ENCODE assay signal across 22 cellular contexts in the genomic region with DNA sequence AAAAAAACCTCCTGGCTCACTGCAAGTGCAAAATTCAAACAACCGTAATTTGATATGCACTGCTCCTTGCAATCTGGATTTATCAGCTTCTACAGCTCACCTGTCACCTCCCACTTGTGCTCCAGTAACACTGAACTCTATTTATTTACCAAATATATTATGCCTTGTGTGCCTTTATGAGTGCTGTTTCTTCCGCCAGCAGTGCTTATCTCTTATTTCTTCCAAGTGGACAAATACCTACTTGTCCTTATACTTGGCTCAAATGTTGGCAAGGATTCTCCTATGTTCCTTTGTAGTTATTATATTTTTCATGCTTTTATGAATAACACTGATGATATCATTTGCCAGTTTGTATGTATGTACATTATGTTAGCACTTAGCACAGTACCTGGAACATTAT.
"Had no signal": no experiment of that assay in that cellular context is flagged by ENCODE, and none has a peak within 500 bp of the region (broad histone marks: within the 10 kb centered on the region; RNA-seq: fewer than 3 reads in every experiment).

No MANE protein-coding gene starts in this region.

- DNase-seq: activated B cell treated with CpG ODN at 0.5 μM for 24 hours; activated CD4-positive, alpha-beta T cell treated with anti-CD3 and anti-CD28 coated beads for 4 hours; activated CD4-positive, alpha-beta T cell treated with anti-CD3 and anti-CD28 coated beads, Interleukin-2, amount 50 U/mL, for 48 hours; activated CD8-positive, alpha-beta memory T cell treated with anti-CD3 and anti-CD28 coated beads, Interleukin-2, amount 50 U/mL, for 48 hours; activated naive CD4-positive, alpha-beta T cell treated with anti-CD3 and anti-CD28 coated beads, Interleukin-2, amount 10 ng/mL, durations not matched to agents 7 days and 5 days; activated T-cell treated with anti-CD3 and anti-CD28 coated beads, Interleukin-2, amount 50 U/mL, for 48 hours; amygdala; cerebellar nuclear complex; esophagus squamous epithelium; gastrocnemius medialis; hippocampal formation; kidney glomerular epithelial cell; left ventricle myocardium inferior; mammary epithelial cell; spleen; stimulated activated CD4-positive, alpha-beta T cell treated with anti-CD3 and anti-CD28 coated beads, Interleukin-4, amount 100 ng/mL, for 1 hour; stimulated activated naive CD4-positive, alpha-beta T cell; testis had no signal

- H3K4me3 ChIP-seq: coronary artery, esophagus squamous epithelium, gastrocnemius medialis, left ventricle myocardium inferior, prostate gland, spleen, testis, vagina had no signal

- H3K27me3 ChIP-seq: esophagus squamous epithelium, gastrocnemius medialis, spleen, testis, vagina had no signal

- H3K36me3 ChIP-seq: esophagus squamous epithelium, gastrocnemius medialis, left ventricle myocardium inferior, prostate gland, spleen, vagina had no signal

- H3K27ac ChIP-seq: coronary artery, esophagus squamous epithelium, gastrocnemius medialis, left ventricle myocardium inferior, prostate gland, spleen, testis, vagina had no signal

- H3K9me3 ChIP-seq: esophagus squamous epithelium, gastrocnemius medialis, left ventricle myocardium inferior, prostate gland, testis, vagina had no signal

- H3K4me1 ChIP-seq: esophagus squamous epithelium, gastrocnemius medialis, left ventricle myocardium inferior, prostate gland, spleen, testis, vagina had no signal

- ATAC-seq: gastrocnemius medialis; natural killer cell treated with Interleukin-12 subunit alpha and Interleukin-12 subunit beta and Interleukin-15 and Interleukin-18, amount 100 ng/mL, for 72 hours had no signal
